In genomic region chr6:13009465-13009864, GRCh38 we compare ENCODE assay signal across 28 cellular contexts.
"Had no signal": no experiment of that assay in that cellular context is flagged by ENCODE, and none has a peak within 500 bp of the region (broad histone marks: within the 10 kb centered on the region; RNA-seq: fewer than 3 reads in every experiment).

No MANE protein-coding gene starts in this region.

- ATAC-seq: activated CD8-positive, alpha-beta memory T cell treated with anti-CD3 and anti-CD28 coated beads, Interleukin-2, amount 10 ng/mL, durations not matched to agents 7 days and 5 days; body of pancreas; K562; PC-3; SK-N-SH treated with all-trans-retinoic acid at 6 μM for 48 hours had no signal

- DNase-seq: activated CD4-positive, alpha-beta memory T cell treated with anti-CD3 and anti-CD28 coated beads, Interleukin-2, amount 10 ng/mL, durations not matched to agents 7 days and 5 days; activated CD4-positive, alpha-beta T cell treated with anti-CD3 and anti-CD28 coated beads for 1 hour; activated CD4-positive, alpha-beta T cell treated with anti-CD3 and anti-CD28 coated beads for 48 hours; activated CD4-positive, CD25-positive, alpha-beta regulatory T cell; activated CD8-positive, alpha-beta memory T cell treated with anti-CD3 and anti-CD28 coated beads for 24 hours; activated CD8-positive, alpha-beta memory T cell treated with anti-CD3 and anti-CD28 coated beads, Interleukin-2, amount 10 ng/mL, durations not matched to agents 7 days and 5 days; activated CD8-positive, alpha-beta memory T cell treated with anti-CD3 and anti-CD28 coated beads, Interleukin-2, amount 50 U/mL, for 48 hours; activated effector memory CD4-positive, alpha-beta T cell treated with anti-CD3 and anti-CD28 coated beads, Interleukin-2, amount 50 U/mL, for 16 hours; activated naive CD4-positive, alpha-beta T cell; activated naive CD8-positive, alpha-beta T cell treated with anti-CD3 and anti-CD28 coated beads, Interleukin-2, amount 10 ng/mL, durations not matched to agents 7 days and 5 days; activated T-cell treated with anti-CD3 and anti-CD28 coated beads, Interleukin-2, amount 50 U/mL, for 48 hours; body of pancreas; NCI-H1048; NCI-H1436 treated with DMSO at 0.1 percent for 48 hours; NCI-H1694 treated with DMSO at 0.1 percent for 48 hours; NCI-H2029; NCI-H345; NCI-H524 treated with DMSO at 0.1 percent for 48 hours; PC-3; Peyer's patch; RPMI8226; SHP77 treated with DMSO at 0.1 percent for 48 hours; SW 1271; T-helper 1 cell; T-helper 2 cell; T-helper 9 cell had no signal
